ENCODE assay signal across 8 cellular contexts in genomic region chr22:37818397-37819099, GRCh38. TPM values are rescaled to one million over a fixed set of nuclear protein-coding genes. Genes with fewer than 3 reads are reported as not detected.
DNase-seq lines count a peak whose midpoint lies in the region; ATAC-seq and TF ChIP-seq lines count a peak whose summit lies in the region.

No MANE protein-coding gene starts in this region.

- TF ChIP-seq POLR2A in transverse colon (IDR thresholded peaks at IDR 0.05): no peak

- no peak overlapping the region for H3K9ac ChIP-seq in trophoblast cell (ENCODE audit: low read length)

- peak overlapping the region; percentile 51 for H3K4me3 Mint-ChIP-seq in activated T-helper 2 cell treated with anti-CD3 and anti-CD28 coated beads, Interferon-gamma antibody, Interleukin-2, Interleukin-4, amounts not matched to agents 10 μg/mL and 5 μg/mL and 100 μg/mL, durations not matched to agents 14 hours and 24 hours and 36 hours (ENCODE audit: low read depth)
- H3K4me3 Mint-ChIP-seq in glutamatergic neuron (ENCODE audit: unreplicated experiment): peak overlapping the region; percentile 73

- H3K18ac ChIP-seq in trophoblast cell (ENCODE audit: low read length): no peak overlapping the region

- H3K27me3 ChIP-seq in DOHH2 (ENCODE audit: control insufficient read depth, low read length): peaks cover 28% of the 10 kb centered on the region
- peaks cover 13% of the 10 kb centered on the region for H3K27me3 ChIP-seq in trophoblast cell (ENCODE audit: insufficient read depth, low read length)
- H3K27me3 ChIP-seq in transverse colon: peaks cover 25% of the 10 kb centered on the region

- H3K79me1 ChIP-seq in trophoblast cell (ENCODE audit: low read length): peaks cover 3% of the 10 kb centered on the region

- H2BK12ac ChIP-seq in trophoblast cell (ENCODE audit: low read length): no peak overlapping the region

- no peak overlapping the region for H2AK5ac ChIP-seq in trophoblast cell (ENCODE audit: low read length)

- peaks cover 11% of the 10 kb centered on the region for H3K4me1 Mint-ChIP-seq in activated T-helper 2 cell treated with anti-CD3 and anti-CD28 coated beads, Interferon-gamma antibody, Interleukin-2, Interleukin-4, amounts not matched to agents 10 μg/mL and 5 μg/mL and 100 μg/mL, durations not matched to agents 14 hours and 24 hours and 36 hours (ENCODE audit: low read depth)
- peaks cover 6% of the 10 kb centered on the region for H3K4me1 Mint-ChIP-seq in glutamatergic neuron (ENCODE audit: low read depth, unreplicated experiment)

- H3K27ac ChIP-seq in DOHH2 (ENCODE audit: low read depth, low read length) (no peak overlapping the region), trophoblast cell (ENCODE audit: low read depth, low read length) (no peak overlapping the region), transverse colon (peak overlapping the region in 2 of 4 donors; percentile 50)

- H3K79me2 ChIP-seq in DOHH2 (ENCODE audit: control insufficient read depth, low read length): no peaks in the 10 kb centered on the region
- no peaks in the 10 kb centered on the region for H3K79me2 ChIP-seq in trophoblast cell (ENCODE audit: control insufficient read depth, insufficient read depth, low read length, poor library complexity)

- H3K27me3 Mint-ChIP-seq in activated T-helper 2 cell treated with anti-CD3 and anti-CD28 coated beads, Interferon-gamma antibody, Interleukin-2, Interleukin-4, amounts not matched to agents 10 μg/mL and 5 μg/mL and 100 μg/mL, durations not matched to agents 14 hours and 24 hours and 36 hours (ENCODE audit: low read depth): peaks cover 28% of the 10 kb centered on the region
- H3K27me3 Mint-ChIP-seq in glutamatergic neuron (ENCODE audit: unreplicated experiment): peaks cover 18% of the 10 kb centered on the region

- no peak overlapping the region for H2BK120ac ChIP-seq in trophoblast cell (ENCODE audit: insufficient read depth, low read length, poor library complexity)

- H3K4me3 ChIP-seq in DOHH2 (ENCODE audit: low read length): peak overlapping the region; percentile 60
- peak overlapping the region; percentile 38 for H3K4me3 ChIP-seq in trophoblast cell (ENCODE audit: low read depth, low read length)
- H3K4me3 ChIP-seq in transverse colon: peak overlapping the region in 3 of 4 donors; percentile 0 to 45 (median 35)

- no peak overlapping the region for H3K27ac Mint-ChIP-seq in activated T-helper 2 cell treated with anti-CD3 and anti-CD28 coated beads, Interferon-gamma antibody, Interleukin-2, Interleukin-4, amounts not matched to agents 10 μg/mL and 5 μg/mL and 100 μg/mL, durations not matched to agents 14 hours and 24 hours and 36 hours
- H3K27ac Mint-ChIP-seq in glutamatergic neuron (ENCODE audit: unreplicated experiment): no peak overlapping the region

- peak overlapping the region; percentile 17 for H2AFZ ChIP-seq in trophoblast cell (ENCODE audit: insufficient read depth, low read length, poor library complexity)

- no CpG with 5 or more reads among the region's 68 CpGs for WGBS in trophoblast cell (ENCODE audit: extremely low coverage, insufficient coverage, insufficient read length)
- WGBS in transverse colon (ENCODE audit: low coverage in 1 of 2), 2 donors: 1% methylated on average over 31 of the region's 68 CpGs; no CpG with 5 or more reads in 1 of the 2 donors

- TF ChIP-seq CTCF in DOHH2 (IDR thresholded peaks at IDR 0.05; ENCODE audit: low read depth, low read length, poor library complexity, severe bottlenecking) (peak; percentile 50), glutamatergic neuron (IDR thresholded peaks at IDR 0.05; ENCODE audit: partially characterized antibody, unreplicated experiment) (peak; percentile 13), transverse colon (IDR thresholded peaks at IDR 0.05) (peak; percentile 36 to 57 (median 49))

- H2BK5ac ChIP-seq in trophoblast cell (ENCODE audit: low read depth, low read length, poor library complexity): no peak overlapping the region

- peak overlapping the region; percentile 8 for H4K8ac ChIP-seq in trophoblast cell (ENCODE audit: low read depth, low read length)

- H3K9me3 ChIP-seq in DOHH2 (ENCODE audit: control insufficient read depth, insufficient read depth, low read length): no peaks in the 10 kb centered on the region
- H3K9me3 ChIP-seq in trophoblast cell (ENCODE audit: insufficient read depth, low read depth, low read length): peaks cover 5% of the 10 kb centered on the region
- no peaks in the 10 kb centered on the region for H3K9me3 ChIP-seq in transverse colon

- H3K14ac ChIP-seq in trophoblast cell (ENCODE audit: low read length): peak overlapping the region; percentile 16

- no peak for TF ChIP-seq EP300 in transverse colon (IDR thresholded peaks at IDR 0.05; ENCODE audit: low read depth)

- no peak overlapping the region for H4K12ac ChIP-seq in trophoblast cell (ENCODE audit: low read depth, low read length)

- peak overlapping the region; percentile 82 for H3K4me2 ChIP-seq in DOHH2 (ENCODE audit: low read length)
- H3K4me2 ChIP-seq in trophoblast cell (ENCODE audit: low read length): peak overlapping the region; percentile 74

- intact Hi-C loops in activated T-helper 2 cell treated with anti-CD3 and anti-CD28 coated beads, Interferon-gamma antibody, Interleukin-2, Interleukin-4, amounts not matched to agents 10 μg/mL and 5 μg/mL and 100 μg/mL, durations not matched to agents 14 hours and 24 hours and 36 hours (cut with micrococcal nuclease): no loop called here
- intact Hi-C loops in transverse colon (cut with DNase I; ENCODE audit: low total_unique reads): loop anchor here (2.0 to 10.0 kb wide), 3 partner anchors 44 to 144 kb away; no protein-coding TSS in a partner anchor

- H3K9me3 Mint-ChIP-seq in activated T-helper 2 cell treated with anti-CD3 and anti-CD28 coated beads, Interferon-gamma antibody, Interleukin-2, Interleukin-4, amounts not matched to agents 10 μg/mL and 5 μg/mL and 100 μg/mL, durations not matched to agents 14 hours and 24 hours and 36 hours: no peaks in the 10 kb centered on the region
- H3K9me3 Mint-ChIP-seq in glutamatergic neuron (ENCODE audit: unreplicated experiment): peaks cover 8% of the 10 kb centered on the region

- no peaks in the 10 kb centered on the region for H3F3A ChIP-seq in DOHH2 (ENCODE audit: control insufficient read depth, insufficient read depth)

- in situ Hi-C loops in transverse colon (cut with MboI; ENCODE audit: low pct_ligation_motif_present in 1 of 4, low pct_unique_long_range_greater_than_20kb in 1 of 4, low sequenced_read_pairs in 3 of 4): loop anchor here in 3 of 4 donors (5.0 to 25.0 kb wide), 4 partner anchors 44 to 146 kb away; partner anchors contain the start of genes C22orf23 (in 1 of the 3) and POLR2F (in 1 of the 3)

- H3K4ac ChIP-seq in trophoblast cell (ENCODE audit: low read depth, low read length): no peak overlapping the region

- ATAC-seq in GM21381 (IDR thresholded peaks at IDR 0.05; ENCODE audit: unreplicated experiment): no peak

- peaks cover 20% of the 10 kb centered on the region for H3K4me1 ChIP-seq in DOHH2 (ENCODE audit: control insufficient read depth, low read length)
- H3K4me1 ChIP-seq in trophoblast cell (ENCODE audit: control insufficient read depth in 1 of 2, insufficient read depth in 2 of 2, low read length in 2 of 2): peaks cover 8 to 15% of the 10 kb centered on the region in 2 experiments
- peaks cover 13 to 20% (median 16%) of the 10 kb centered on the region in 4 donors for H3K4me1 ChIP-seq in transverse colon

- no peaks in the 10 kb centered on the region for H4K20me1 ChIP-seq in DOHH2 (ENCODE audit: control insufficient read depth, insufficient read depth, low read depth, low read length)

- H3K9me2 ChIP-seq in DOHH2 (replicated peaks; ENCODE audit: control insufficient read depth, low read length): no peaks in the 10 kb centered on the region

- no peak overlapping the region for H3K23ac ChIP-seq in trophoblast cell (ENCODE audit: low read length)

- H4K91ac ChIP-seq in trophoblast cell (ENCODE audit: low read depth, low read length): no peak overlapping the region

- no peaks in the 10 kb centered on the region for H3K36me3 ChIP-seq in DOHH2 (ENCODE audit: control insufficient read depth, low read length)
- peaks cover 4 to 20% of the 10 kb centered on the region in 2 experiments for H3K36me3 ChIP-seq in trophoblast cell (ENCODE audit: control insufficient read depth in 1 of 2, insufficient read depth in 2 of 2, low read length in 2 of 2)
- no peaks in the 10 kb centered on the region for H3K36me3 ChIP-seq in transverse colon

- DNase-seq in NCI-H2171 (lab: John Stamatoyannopoulos, UW) (peak; percentile 43), glutamatergic neuron (peak; percentile 77), trophoblast cell (peak in 1 of 2 donors; percentile 55), transverse colon (peak; percentile 77), epidermal melanocyte (ENCODE audit: insufficient read length, low spot score) (no peak)
- DNase-seq in activated T-helper 2 cell treated with anti-CD3 and anti-CD28 coated beads, Interferon-gamma antibody, Interleukin-2, Interleukin-4, amounts not matched to agents 10 μg/mL and 5 μg/mL and 100 μg/mL, durations not matched to agents 14 hours and 24 hours and 36 hours (ENCODE audit: low spot score): peak; percentile 68

- H3K36me3 Mint-ChIP-seq in activated T-helper 2 cell treated with anti-CD3 and anti-CD28 coated beads, Interferon-gamma antibody, Interleukin-2, Interleukin-4, amounts not matched to agents 10 μg/mL and 5 μg/mL and 100 μg/mL, durations not matched to agents 14 hours and 24 hours and 36 hours (ENCODE audit: low read depth): peaks cover 13% of the 10 kb centered on the region
- H3K36me3 Mint-ChIP-seq in glutamatergic neuron (ENCODE audit: unreplicated experiment): no peaks in the 10 kb centered on the region

RNA-seq across cellular contexts. Expression of gene GALR3, which starts 4.6 kb away (rescaled TPM):
- 0.28 and 0.32 TPM in 2 replicates for total RNA-seq in activated T-helper 2 cell treated with anti-CD3 and anti-CD28 coated beads, Interferon-gamma antibody, Interleukin-2, Interleukin-4, amounts not matched to agents 10 μg/mL and 5 μg/mL and 100 μg/mL, durations not matched to agents 14 hours and 24 hours and 36 hours
- total RNA-seq in glutamatergic neuron (ENCODE audit: unreplicated experiment) (not detected), transverse colon (not detected)
- polyA plus RNA-seq in trophoblast cell (2013): not detected in 2 replicates

RNA-seq across cellular contexts. Expression of gene GCAT, which starts 10.8 kb away (rescaled TPM):
- 24.2 and 25.5 TPM in 2 replicates for total RNA-seq in activated T-helper 2 cell treated with anti-CD3 and anti-CD28 coated beads, Interferon-gamma antibody, Interleukin-2, Interleukin-4, amounts not matched to agents 10 μg/mL and 5 μg/mL and 100 μg/mL, durations not matched to agents 14 hours and 24 hours and 36 hours
- total RNA-seq in glutamatergic neuron (ENCODE audit: unreplicated experiment): 11.9 TPM
- 15.3 and 16.1 TPM in 2 replicates for polyA plus RNA-seq in trophoblast cell (2013)
- total RNA-seq in transverse colon: 10 to 100 TPM in 1 of 4 donors, 1 to 10 TPM in 3; 6.4 to 10.1 (median 7.7) TPM

RNA-seq across cellular contexts. Expression of gene ANKRD54, which starts 25.6 kb away (rescaled TPM):
- 24.7 and 27.3 TPM in 2 replicates for total RNA-seq in activated T-helper 2 cell treated with anti-CD3 and anti-CD28 coated beads, Interferon-gamma antibody, Interleukin-2, Interleukin-4, amounts not matched to agents 10 μg/mL and 5 μg/mL and 100 μg/mL, durations not matched to agents 14 hours and 24 hours and 36 hours
- total RNA-seq in glutamatergic neuron (ENCODE audit: unreplicated experiment) (26.7 TPM), transverse colon (10 to 100 TPM; 12.7 to 86.8 (median 40.6) TPM)
- polyA plus RNA-seq in trophoblast cell (2013): 12.6 and 12.9 TPM in 2 replicates

RNA-seq across cellular contexts. Expression of gene EIF3L, which starts 30.7 kb away (rescaled TPM):
- total RNA-seq in activated T-helper 2 cell treated with anti-CD3 and anti-CD28 coated beads, Interferon-gamma antibody, Interleukin-2, Interleukin-4, amounts not matched to agents 10 μg/mL and 5 μg/mL and 100 μg/mL, durations not matched to agents 14 hours and 24 hours and 36 hours: 462 and 480 TPM in 2 replicates
- 526 TPM for total RNA-seq in glutamatergic neuron (ENCODE audit: unreplicated experiment)
- polyA plus RNA-seq in trophoblast cell (2013): 550 and 552 TPM in 2 replicates
- total RNA-seq in transverse colon: 100 to 1,000 TPM in 3 of 4 donors, 10 to 100 TPM in 1; 89.4 to 292 (median 217) TPM
